Comparison of ENCODE assay signal across 10 cellular contexts in the genomic region with DNA sequence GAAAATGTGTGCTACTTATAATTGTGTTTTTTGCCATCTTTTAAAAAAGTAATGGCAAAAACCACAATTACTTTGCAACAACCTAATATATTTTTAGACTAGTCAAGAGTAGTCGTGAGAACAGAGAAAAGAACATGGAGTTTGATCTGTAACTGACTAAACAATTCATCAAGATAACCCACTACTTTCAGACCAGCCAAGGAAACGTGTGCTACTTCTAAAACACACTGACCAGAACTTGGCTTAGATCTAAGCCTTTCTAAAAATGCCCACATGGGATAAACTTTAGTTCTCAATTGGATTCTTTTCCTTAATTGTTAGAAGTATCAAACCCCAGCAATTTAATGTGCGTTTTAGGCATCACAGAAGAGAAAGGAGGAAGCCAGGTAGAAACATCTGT. TPM values are rescaled to one million over a fixed set of nuclear protein-coding genes. Genes with fewer than 3 reads are reported as not detected.
DNase-seq lines count a peak whose midpoint lies in the region; ATAC-seq and TF ChIP-seq lines count a peak whose summit lies in the region.
"Had no signal": no experiment of that assay in that cellular context is flagged by ENCODE, and none has a peak within 500 bp of the region (broad histone marks: within the 10 kb centered on the region; RNA-seq: fewer than 3 reads in every experiment).

No MANE protein-coding gene starts in this region.

- no peak for TF ChIP-seq CTCF in lung (IDR thresholded peaks at IDR 0.05; ENCODE audit: control extremely low read depth, extremely low read depth)
- TF ChIP-seq CTCF in thyroid gland (IDR thresholded peaks at IDR 0.05) = no peak

- no peak for DNase-seq in activated T-cell treated with anti-CD3 and anti-CD28 coated beads, Interleukin-2, amount 50 U/mL, for 24 hours
- no peak for DNase-seq in activated T-cell treated with anti-CD3 and anti-CD28 coated beads, Interleukin-2, amount 50 U/mL, for 1 hour
- no peak for DNase-seq in activated naive CD8-positive, alpha-beta T cell treated with anti-CD3 and anti-CD28 coated beads, Interleukin-2, amount 10 ng/mL, durations not matched to agents 7 days and 5 days
- DNase-seq in lung (ENCODE audit: low spot score) (no peak), thyroid gland (no peak), NCI-H1436 treated with DMSO at 0.1 percent for 48 hours (lab: John Stamatoyannopoulos, UW) (no peak)
- no peak for DNase-seq in stimulated activated CD4-positive, alpha-beta T cell treated with anti-CD3 and anti-CD28 coated beads, Interleukin-2, amount 100 ng/mL, for 48 hours
- DNase-seq: NCI-H345 had no signal

- H3K4me3 ChIP-seq in lung = peak overlapping the region; percentile 39
- H3K4me3 ChIP-seq in thyroid gland (replicated peaks in 1 of 3) = peak overlapping the region in 1 of 3 donors; percentile 14

- ATAC-seq in activated naive CD8-positive, alpha-beta T cell treated with anti-CD3 and anti-CD28 coated beads, Interleukin-2, amount 10 ng/mL, durations not matched to agents 7 days and 5 days (ENCODE audit: low read depth) = no peak
- ATAC-seq in lung (ENCODE audit: insufficient read depth, low FRiP score) (no peak), HG03565 (IDR thresholded peaks at IDR 0.05; ENCODE audit: unreplicated experiment) (no peak)

- no peaks in the 10 kb centered on the region for H3K27me3 Mint-ChIP-seq in activated T-cell treated with anti-CD3 and anti-CD28 coated beads, Interleukin-2, amount 50 U/mL, for 24 hours
- H3K27me3 Mint-ChIP-seq in activated naive CD8-positive, alpha-beta T cell treated with anti-CD3 and anti-CD28 coated beads, Interleukin-2, amount 10 ng/mL, durations not matched to agents 7 days and 5 days = no peaks in the 10 kb centered on the region
- H3K27me3 Mint-ChIP-seq: memory B cell had no signal

- H3K9me3 ChIP-seq in lung (ENCODE audit: control insufficient read depth in 2 of 2, insufficient read depth in 1 of 2, low read length in 1 of 2) (no peaks in the 10 kb centered on the region), thyroid gland (no peaks in the 10 kb centered on the region)

- H3K9me3 Mint-ChIP-seq in activated T-cell treated with anti-CD3 and anti-CD28 coated beads, Interleukin-2, amount 50 U/mL, for 24 hours = peaks cover 3% of the 10 kb centered on the region
- H3K9me3 Mint-ChIP-seq in activated naive CD8-positive, alpha-beta T cell treated with anti-CD3 and anti-CD28 coated beads, Interleukin-2, amount 10 ng/mL, durations not matched to agents 7 days and 5 days = no peaks in the 10 kb centered on the region
- H3K9me3 Mint-ChIP-seq: memory B cell had no signal

- POLR2A ChIA-PET in activated naive CD8-positive, alpha-beta T cell treated with anti-CD3 and anti-CD28 coated beads, Interleukin-2, amount 10 ng/mL, durations not matched to agents 7 days and 5 days (lab: Charles Lee) = no interaction called here

- TF ChIP-seq POLR2A in thyroid gland (IDR thresholded peaks at IDR 0.05) = no peak

- peaks cover 40% of the 10 kb centered on the region for H3K36me3 Mint-ChIP-seq in activated T-cell treated with anti-CD3 and anti-CD28 coated beads, Interleukin-2, amount 50 U/mL, for 24 hours (ENCODE audit: low read depth)
- H3K36me3 Mint-ChIP-seq in activated naive CD8-positive, alpha-beta T cell treated with anti-CD3 and anti-CD28 coated beads, Interleukin-2, amount 10 ng/mL, durations not matched to agents 7 days and 5 days = peaks cover 58% of the 10 kb centered on the region

- H3K27ac ChIP-seq in lung (ENCODE audit: low read depth in 1 of 2, low read length in 1 of 2) (peak overlapping the region in 1 of 2 donors; percentile 68), thyroid gland (peak overlapping the region; percentile 54 to 84 (median 79))

- 11 to 23% methylated on average over 3 of the region's 3 CpGs for WGBS in lung, 2 donors
- WGBS in thyroid gland, 2 donors = 51 to 54% methylated on average over 3 of the region's 3 CpGs

- peaks cover 77% of the 10 kb centered on the region for H3K4me1 Mint-ChIP-seq in activated T-cell treated with anti-CD3 and anti-CD28 coated beads, Interleukin-2, amount 50 U/mL, for 24 hours (ENCODE audit: low read depth)
- H3K4me1 Mint-ChIP-seq in activated naive CD8-positive, alpha-beta T cell treated with anti-CD3 and anti-CD28 coated beads, Interleukin-2, amount 10 ng/mL, durations not matched to agents 7 days and 5 days = peaks cover 73% of the 10 kb centered on the region

- peak overlapping the region; percentile 85 for H3K27ac Mint-ChIP-seq in activated T-cell treated with anti-CD3 and anti-CD28 coated beads, Interleukin-2, amount 50 U/mL, for 24 hours
- H3K27ac Mint-ChIP-seq in activated naive CD8-positive, alpha-beta T cell treated with anti-CD3 and anti-CD28 coated beads, Interleukin-2, amount 10 ng/mL, durations not matched to agents 7 days and 5 days = peak overlapping the region; percentile 92
- H3K27ac Mint-ChIP-seq: memory B cell had no signal

- H3K4me1 ChIP-seq in lung (ENCODE audit: control insufficient read depth in 2 of 2, insufficient read depth in 2 of 2, low read length in 2 of 2) (no peaks in the 10 kb centered on the region), thyroid gland (peaks cover 0 to 10% of the 10 kb centered on the region in 2 donors)

- H3K4me3 Mint-ChIP-seq in activated T-cell treated with anti-CD3 and anti-CD28 coated beads, Interleukin-2, amount 50 U/mL, for 24 hours = peak overlapping the region; percentile 53
- H3K4me3 Mint-ChIP-seq in activated naive CD8-positive, alpha-beta T cell treated with anti-CD3 and anti-CD28 coated beads, Interleukin-2, amount 10 ng/mL, durations not matched to agents 7 days and 5 days = peak overlapping the region; percentile 87
- H3K4me3 Mint-ChIP-seq: memory B cell had no signal

- H3K27me3 ChIP-seq in lung (ENCODE audit: control insufficient read depth, insufficient read depth) (no peaks in the 10 kb centered on the region), thyroid gland (no peaks in the 10 kb centered on the region)

- H3K36me3 ChIP-seq in lung (ENCODE audit: control insufficient read depth in 2 of 2, insufficient read depth in 2 of 2, low read length in 2 of 2) = peaks cover 0 to 9% of the 10 kb centered on the region in 2 donors
- no peaks in the 10 kb centered on the region for H3K36me3 ChIP-seq in thyroid gland

- intact Hi-C loops in thyroid gland (cut with DNase I) = no loop called here

RNA-seq across cellular contexts. Expression of a gene that starts 0.6 kb away (rescaled TPM):
- total RNA-seq in activated naive CD8-positive, alpha-beta T cell treated with anti-CD3 and anti-CD28 coated beads, Interleukin-2, amount 10 ng/mL, durations not matched to agents 7 days and 5 days = 100 to 1,000 TPM; 163 to 167 TPM
- 100 to 1,000 TPM; 222 to 502 TPM for total RNA-seq in lung
- 100 to 1,000 TPM in 1 of 2 donors, 10 to 100 TPM in 1; 82.5 to 141 TPM for polyA plus RNA-seq in lung
- 100 to 1,000 TPM in 2 of 4 donors, 10 to 100 TPM in 2; 59.1 to 184 (median 101) TPM for total RNA-seq in thyroid gland

RNA-seq across cellular contexts. Expression of a gene that starts 58.8 kb away (rescaled TPM):
- total RNA-seq in activated naive CD8-positive, alpha-beta T cell treated with anti-CD3 and anti-CD28 coated beads, Interleukin-2, amount 10 ng/mL, durations not matched to agents 7 days and 5 days = 1 to 10 TPM in 1 of 2 experiments, under 1 TPM in 1; 0.65 to 1.2 TPM
- total RNA-seq in lung = 10 to 100 TPM in 1 of 2 donors, 1 to 10 TPM in 1; 6.9 to 23.4 TPM
- 10 to 100 TPM; 10.0 to 36.3 TPM for polyA plus RNA-seq in lung
- 10 to 100 TPM in 1 of 4 donors, 1 to 10 TPM in 2, not detected in 1; 2.3 to 14.6 (median 6.8) TPM for total RNA-seq in thyroid gland
